33 cellular contexts compared by ENCODE assay signal in genomic region chr7:103398488-103398887, GRCh38. TPM values are rescaled to one million over a fixed set of nuclear protein-coding genes. Genes with fewer than 3 reads are reported as not detected.
"Had no signal": no experiment of that assay in that cellular context is flagged by ENCODE, and none has a peak within 500 bp of the region (broad histone marks: within the 10 kb centered on the region; RNA-seq: fewer than 3 reads in every experiment).

No MANE protein-coding gene starts in this region.

- ATAC-seq: activated CD4-positive, alpha-beta T cell treated with anti-CD3 and anti-CD28 coated beads for 36 hours; activated CD8-positive, alpha-beta memory T cell treated with anti-CD3 and anti-CD28 coated beads, Interleukin-2, amount 10 ng/mL, durations not matched to agents 7 days and 5 days; activated CD8-positive, alpha-beta T cell treated with anti-CD3 and anti-CD28 coated beads, Interleukin-2, amount 10 ng/mL, durations not matched to agents 7 days and 5 days; activated naive CD8-positive, alpha-beta T cell treated with anti-CD3 and anti-CD28 coated beads, Interleukin-2, amount 50 U/mL, for 24 hours; body of pancreas; effector memory CD8-positive, alpha-beta T cell; foreskin keratinocyte; gastrocnemius medialis had no signal

- H3K36me3 ChIP-seq: adrenal gland, breast epithelium, cardiac muscle cell, esophagus muscularis mucosa, gastrocnemius medialis had no signal

- DNase-seq: activated CD4-positive, alpha-beta memory T cell treated with anti-CD3 and anti-CD28 coated beads for 36 hours; activated CD4-positive, alpha-beta T cell treated with anti-CD3 and anti-CD28 coated beads for 36 hours; activated CD4-positive, alpha-beta T cell treated with anti-CD3 and anti-CD28 coated beads, Interleukin-2, amount 10 ng/mL, durations not matched to agents 24 days and 14 days; activated CD4-positive, CD25-positive, alpha-beta regulatory T cell; activated CD4-positive, CD25-positive, alpha-beta regulatory T cell treated with anti-CD3 and anti-CD28 coated beads, Interleukin-2, amount 50 U/mL, for 72 hours; activated CD8-positive, alpha-beta memory T cell treated with anti-CD3 and anti-CD28 coated beads, Interleukin-2, amount 10 ng/mL, durations not matched to agents 7 days and 5 days; activated CD8-positive, alpha-beta memory T cell treated with anti-CD3 and anti-CD28 coated beads, Interleukin-2, amount 50 U/mL, for 4 hours; activated CD8-positive, alpha-beta T cell treated with anti-CD3 and anti-CD28 coated beads, Interleukin-2, amount 10 ng/mL, durations not matched to agents 7 days and 5 days; activated effector memory CD4-positive, alpha-beta T cell treated with anti-CD3 and anti-CD28 coated beads, Interleukin-2, amount 50 U/mL, for 16 hours; activated naive CD4-positive, alpha-beta T cell treated with anti-CD3 and anti-CD28 coated beads for 36 hours; activated naive CD8-positive, alpha-beta T cell treated with anti-CD3 and anti-CD28 coated beads for 36 hours; activated naive CD8-positive, alpha-beta T cell treated with anti-CD3 and anti-CD28 coated beads, Interleukin-2, amount 50 U/mL, for 24 hours; activated T-cell treated with anti-CD3 and anti-CD28 coated beads, Interleukin-2, amount 50 U/mL, for 1 hour; activated T-cell treated with anti-CD3 and anti-CD28 coated beads, Interleukin-2, amount 50 U/mL, for 48 hours; adrenal gland; amygdala; aorta; body of pancreas; dorsolateral prefrontal cortex; effector memory CD8-positive, alpha-beta T cell; erythroblast; foreskin keratinocyte; gastrocnemius medialis; glutamatergic neuron; T-helper 2 cell had no signal

- H3K9me3 ChIP-seq: adrenal gland, body of pancreas, gastrocnemius medialis had no signal

- H3K4me1 ChIP-seq: adrenal gland, body of pancreas, breast epithelium, esophagus muscularis mucosa, foreskin keratinocyte, gastrocnemius medialis had no signal

- H3K27me3 ChIP-seq: adrenal gland, body of pancreas, breast epithelium, cardiac muscle cell, esophagus muscularis mucosa, gastrocnemius medialis had no signal

- H3K4me3 ChIP-seq: adrenal gland, body of pancreas, breast epithelium, cardiac muscle cell, coronary artery, dorsolateral prefrontal cortex, esophagus muscularis mucosa, gastrocnemius medialis had no signal

- H3K27ac ChIP-seq: adrenal gland, body of pancreas, breast epithelium, cardiac muscle cell, coronary artery, dorsolateral prefrontal cortex, esophagus muscularis mucosa, foreskin keratinocyte, gastrocnemius medialis had no signal

RNA-seq across cellular contexts. Expression of gene SLC26A5, which starts 47.5 kb away (rescaled TPM):
- total RNA-seq: activated CD4-positive, alpha-beta memory T cell treated with anti-CD3 and anti-CD28 coated beads for 36 hours; activated CD4-positive, alpha-beta T cell treated with anti-CD3 and anti-CD28 coated beads for 36 hours; activated CD4-positive, alpha-beta T cell treated with anti-CD3 and anti-CD28 coated beads, Interleukin-2, amount 10 ng/mL, durations not matched to agents 24 days and 14 days; activated CD8-positive, alpha-beta memory T cell treated with anti-CD3 and anti-CD28 coated beads for 36 hours; activated CD8-positive, alpha-beta memory T cell treated with anti-CD3 and anti-CD28 coated beads, Interleukin-2, amount 10 ng/mL, durations not matched to agents 7 days and 5 days; activated CD8-positive, alpha-beta T cell treated with anti-CD3 and anti-CD28 coated beads, Interleukin-2, amount 10 ng/mL, durations not matched to agents 7 days and 5 days; activated naive CD4-positive, alpha-beta T cell treated with anti-CD3 and anti-CD28 coated beads for 36 hours; activated naive CD8-positive, alpha-beta T cell treated with anti-CD3 and anti-CD28 coated beads for 36 hours; activated T-helper 1 cell treated with anti-CD3 and anti-CD28 coated beads, Interleukin-12 subunit alpha, Interleukin-12 subunit beta, Interleukin-2, Interleukin-4 antibody, amounts not matched to agents 30 ng/mL and 10 ng/mL and 1 ng/mL, durations not matched to agents 14 hours and 24 hours and 36 hours; activated T-helper 2 cell treated with anti-CD3 and anti-CD28 coated beads, Interferon-gamma antibody, Interleukin-2, Interleukin-4, amounts not matched to agents 10 μg/mL and 5 μg/mL and 100 μg/mL, durations not matched to agents 14 hours and 24 hours and 36 hours; body of pancreas; foreskin keratinocyte; gastrocnemius medialis; T-helper 1 cell treated with Interleukin-12 subunit alpha and Interleukin-12 subunit beta and Interleukin-4 antibody, amounts not matched to agents 30 ng/mL and 1 ng/mL, for 36 hours had no signal
- polyA plus RNA-seq: aorta, foreskin keratinocyte had no signal
